In the genomic region with DNA sequence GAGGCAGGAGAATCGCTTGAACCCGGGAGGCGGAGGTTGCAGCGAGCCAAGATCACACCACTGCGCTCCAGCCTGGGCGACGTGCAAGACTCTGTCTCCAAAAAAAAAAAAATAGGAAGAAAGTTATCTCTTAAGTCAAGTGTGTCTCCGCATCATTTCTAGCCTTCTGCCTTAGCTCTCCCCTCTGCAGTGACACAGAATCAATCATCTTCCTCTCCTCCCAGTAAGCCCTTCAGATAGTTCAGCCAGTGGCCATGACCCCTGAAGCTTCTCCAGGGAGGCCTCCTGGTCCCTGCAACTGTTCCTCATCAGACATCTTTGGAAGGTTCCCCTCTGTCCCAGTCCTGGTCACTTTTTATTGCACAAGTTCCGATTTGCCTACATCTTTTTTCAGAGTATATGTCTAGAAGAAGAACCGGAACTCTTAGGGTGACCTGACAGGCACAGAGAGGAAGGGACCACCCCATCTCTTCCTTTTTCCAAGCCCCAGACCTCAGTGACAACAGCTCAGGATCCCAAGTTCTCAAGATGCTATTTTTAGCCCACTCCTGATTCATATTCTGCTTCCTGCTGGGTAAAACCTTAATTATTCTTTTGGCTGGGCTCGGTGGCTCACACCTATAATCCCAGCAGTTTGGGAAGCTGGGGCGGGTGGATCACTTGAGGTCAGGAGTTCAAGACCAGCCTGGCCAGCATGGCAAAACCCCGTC, we compare ENCODE assay signal across 15 cellular contexts. TPM values are rescaled to one million over a fixed set of nuclear protein-coding genes. Genes with fewer than 3 reads are reported as not detected.
DNase-seq lines count a peak whose midpoint lies in the region; ATAC-seq and TF ChIP-seq lines count a peak whose summit lies in the region.
"Had no signal": no experiment of that assay in that cellular context is flagged by ENCODE, and none has a peak within 500 bp of the region (broad histone marks: within the 10 kb centered on the region; RNA-seq: fewer than 3 reads in every experiment).

No MANE protein-coding gene starts in this region.

- H3K27ac ChIP-seq in RWPE1 (peak overlapping the region; percentile 4; the same call in 1 of the 2 replicates), neuronal stem cell (replicated peaks; ENCODE audit: low read length) (no peak overlapping the region)

- no peak overlapping the region for H3K4ac ChIP-seq in neuronal stem cell (ENCODE audit: low read length)

- H2BK15ac ChIP-seq in neuronal stem cell (ENCODE audit: low read length) = no peak overlapping the region

- H3K4me1 ChIP-seq in neuronal stem cell (ENCODE audit: control insufficient read depth in 2 of 2, insufficient read depth in 1 of 2, low read depth in 1 of 2, low read length in 2 of 2) = no peaks in the 10 kb centered on the region

- CTCF ChIA-PET in RWPE1 (lab: Yijun Ruan, JAX) = interaction anchor here (0.6 to 0.7 kb wide), 2 partner anchors 125 to 148 kb away, joined by 3 read pairs; no protein-coding TSS in a partner anchor

- H3K36me3 ChIP-seq in neuronal stem cell (replicated peaks in 1 of 2; ENCODE audit: control insufficient read depth in 2 of 2, insufficient read depth in 2 of 2, low read length in 2 of 2) = no peaks in the 10 kb centered on the region

- no peak overlapping the region for H3K14ac ChIP-seq in neuronal stem cell (ENCODE audit: low read length)

- H2AFZ ChIP-seq in neuronal stem cell (ENCODE audit: low read length) = peak overlapping the region; percentile 73

- no peak overlapping the region for H3K18ac ChIP-seq in neuronal stem cell (ENCODE audit: low read length)

- H3K27ac Mint-ChIP-seq in HFFc6 = peak overlapping the region; percentile 82
- H3K27ac Mint-ChIP-seq in T-helper 2 cell treated with Interferon-gamma antibody and Interleukin-4, amounts not matched to agents 5 μg/mL and 100 μg/mL, for 36 hours = no peak overlapping the region
- H3K27ac Mint-ChIP-seq: stimulated activated effector memory CD8-positive, alpha-beta T cell treated with anti-CD3 and anti-CD28 coated beads, Interleukin-12 subunit alpha, Interleukin-12 subunit beta, amount 100 ng/mL, for 72 hours had no signal

- H4K91ac ChIP-seq in neuronal stem cell (ENCODE audit: low read depth, low read length, poor library complexity) = no peak overlapping the region

- H3K27me3 ChIP-seq in neuronal stem cell (ENCODE audit: control insufficient read depth in 3 of 3, insufficient read depth in 3 of 3, low read depth in 1 of 3, low read length in 3 of 3) = no peaks in the 10 kb centered on the region

- no peak overlapping the region for H3K4me3 ChIP-seq in fibroblast of villous mesenchyme (ENCODE audit: low read depth, low read length)
- no peak overlapping the region for H3K4me3 ChIP-seq in neuronal stem cell (ENCODE audit: low read length in 2 of 2)

- no peaks in the 10 kb centered on the region for H3K9me3 Mint-ChIP-seq in HFFc6
- H3K9me3 Mint-ChIP-seq in T-helper 2 cell treated with Interferon-gamma antibody and Interleukin-4, amounts not matched to agents 5 μg/mL and 100 μg/mL, for 36 hours = no peaks in the 10 kb centered on the region
- H3K9me3 Mint-ChIP-seq: stimulated activated effector memory CD8-positive, alpha-beta T cell treated with anti-CD3 and anti-CD28 coated beads, Interleukin-12 subunit alpha, Interleukin-12 subunit beta, amount 100 ng/mL, for 72 hours had no signal

- WGBS in neuronal stem cell (ENCODE audit: extremely low coverage in 2 of 2, insufficient read length in 2 of 2, insufficient replicate concordance in 1 of 2), 2 donors = no CpG with 5 or more reads among the region's 13 CpGs

- H3K27me3 Mint-ChIP-seq in HFFc6 (ENCODE audit: insufficient read depth) = no peaks in the 10 kb centered on the region
- H3K27me3 Mint-ChIP-seq in T-helper 2 cell treated with Interferon-gamma antibody and Interleukin-4, amounts not matched to agents 5 μg/mL and 100 μg/mL, for 36 hours (ENCODE audit: low read depth) = no peaks in the 10 kb centered on the region

- no peak overlapping the region for H2BK120ac ChIP-seq in neuronal stem cell (ENCODE audit: low read depth, low read length)

- H3K9me3 ChIP-seq in neuronal stem cell (replicated peaks in 1 of 2; ENCODE audit: control insufficient read depth in 2 of 2, insufficient read depth in 1 of 2, low read depth in 1 of 2, low read length in 2 of 2) = no peaks in the 10 kb centered on the region
- H3K9me3 ChIP-seq: Caco-2 had no signal

- H2AK5ac ChIP-seq in neuronal stem cell (ENCODE audit: low read depth, low read length) = no peak overlapping the region

- no peak overlapping the region for H3K23ac ChIP-seq in neuronal stem cell (ENCODE audit: low read depth, low read length, poor library complexity)

- no peak for TF ChIP-seq CTCF in HFFc6 (IDR thresholded peaks at IDR 0.05)
- no peak for TF ChIP-seq CTCF in RWPE1 (conservative IDR thresholded peaks at IDR 0.05; ENCODE audit: low read depth)
- no peak for TF ChIP-seq CTCF in fibroblast of villous mesenchyme (IDR thresholded peaks at IDR 0.05; ENCODE audit: insufficient read depth, low read depth, low read length)

- H3K4me3 Mint-ChIP-seq in HFFc6 = no peak overlapping the region
- no peak overlapping the region for H3K4me3 Mint-ChIP-seq in T-helper 2 cell treated with Interferon-gamma antibody and Interleukin-4, amounts not matched to agents 5 μg/mL and 100 μg/mL, for 36 hours
- H3K4me3 Mint-ChIP-seq: stimulated activated effector memory CD8-positive, alpha-beta T cell treated with anti-CD3 and anti-CD28 coated beads, Interleukin-12 subunit alpha, Interleukin-12 subunit beta, amount 100 ng/mL, for 72 hours had no signal

- H3K4me1 Mint-ChIP-seq in HFFc6 (ENCODE audit: low read depth) = peaks cover 15% of the 10 kb centered on the region
- peaks cover 8% of the 10 kb centered on the region for H3K4me1 Mint-ChIP-seq in T-helper 2 cell treated with Interferon-gamma antibody and Interleukin-4, amounts not matched to agents 5 μg/mL and 100 μg/mL, for 36 hours (ENCODE audit: low read depth)

- no peak for ATAC-seq in GM18870 (IDR thresholded peaks at IDR 0.05; ENCODE audit: unreplicated experiment)
- ATAC-seq: stimulated activated effector memory CD8-positive, alpha-beta T cell treated with anti-CD3 and anti-CD28 coated beads, Interleukin-12 subunit alpha, Interleukin-12 subunit beta, amount 100 ng/mL, for 72 hours had no signal

- no peaks in the 10 kb centered on the region for H3K79me1 ChIP-seq in neuronal stem cell (ENCODE audit: low read depth, low read length)

- no peak overlapping the region for H3K9ac ChIP-seq in neuronal stem cell (ENCODE audit: low read depth, low read length, poor library complexity)

- no peak overlapping the region for H4K8ac ChIP-seq in neuronal stem cell (ENCODE audit: low read depth, low read length)

- H3K4me2 ChIP-seq in neuronal stem cell (ENCODE audit: insufficient read depth, low read length, poor library complexity, severe bottlenecking) = no peak overlapping the region

- DNase-seq in HFFc6 = peak; percentile 28
- no peak for DNase-seq in RWPE1 (ENCODE audit: low spot score)
- DNase-seq in fibroblast of villous mesenchyme (ENCODE audit: low read depth) = peak; percentile 18
- no peak for DNase-seq in neuronal stem cell (ENCODE audit: low spot score)
- DNase-seq in NCI-H526 treated with DMSO at 0.1 percent for 48 hours (lab: John Stamatoyannopoulos, UW) = no peak
- no peak for DNase-seq in T-helper 2 cell treated with Interferon-gamma antibody and Interleukin-4, amounts not matched to agents 5 μg/mL and 100 μg/mL, for 36 hours (ENCODE audit: low spot score)
- no peak for DNase-seq in central memory CD4-positive, alpha-beta T cell
- DNase-seq: Caco-2; MM.1S; NCI-H524; stimulated activated CD4-positive, alpha-beta T cell treated with anti-CD3 and anti-CD28 coated beads, Interleukin-15, amount 100 ng/mL, for 24 hours; T-helper 1 cell had no signal

- H3K36me3 Mint-ChIP-seq in HFFc6 (ENCODE audit: low read depth) = no peaks in the 10 kb centered on the region
- no peaks in the 10 kb centered on the region for H3K36me3 Mint-ChIP-seq in T-helper 2 cell treated with Interferon-gamma antibody and Interleukin-4, amounts not matched to agents 5 μg/mL and 100 μg/mL, for 36 hours (ENCODE audit: low read depth)
- H3K36me3 Mint-ChIP-seq: stimulated activated effector memory CD8-positive, alpha-beta T cell treated with anti-CD3 and anti-CD28 coated beads, Interleukin-12 subunit alpha, Interleukin-12 subunit beta, amount 100 ng/mL, for 72 hours had no signal

- H2BK5ac ChIP-seq in neuronal stem cell (ENCODE audit: low read length) = no peak overlapping the region

- POLR2A ChIA-PET in RWPE1 (lab: Yijun Ruan, JAX; ENCODE audit: low non-redundant PET) = no interaction called here

- no peak overlapping the region for H2BK12ac ChIP-seq in neuronal stem cell (ENCODE audit: low read length)

RNA-seq across cellular contexts. Expression of a gene that starts 6.6 kb away (rescaled TPM):
- total RNA-seq in HFFc6 (2021; fragmentation: NEBNext Ultra II Directional; extraction: Animal tissue kit (Norgen Biotek cat#: 25700)) = 10 to 100 TPM; 44.1 to 57.3 (median 47.3) TPM
- total RNA-seq in fibroblast of villous mesenchyme = 20.7 and 26.1 TPM in 2 replicates
- polyA plus RNA-seq in neuronal stem cell (2013, experiment 1 of 2) = 74.0 TPM
- 73.5 TPM for polyA plus RNA-seq in neuronal stem cell (2013, experiment 2 of 2)

RNA-seq across cellular contexts. Expression of a gene that starts 42.7 kb away (rescaled TPM):
- total RNA-seq in HFFc6 (2021; fragmentation: NEBNext Ultra II Directional; extraction: Animal tissue kit (Norgen Biotek cat#: 25700)) = 10 to 100 TPM; 48.2 to 69.3 (median 49.4) TPM
- total RNA-seq in fibroblast of villous mesenchyme = 77.0 and 90.7 TPM in 2 replicates
- polyA plus RNA-seq in neuronal stem cell (2013, experiment 1 of 2) = 61.0 TPM
- 62.9 TPM for polyA plus RNA-seq in neuronal stem cell (2013, experiment 2 of 2)

RNA-seq across cellular contexts. Expression of a gene that starts 58.6 kb away (rescaled TPM):
- not detected for total RNA-seq in HFFc6 (2021; fragmentation: NEBNext Ultra II Directional; extraction: Animal tissue kit (Norgen Biotek cat#: 25700))
- not detected in 2 replicates for total RNA-seq in fibroblast of villous mesenchyme
- not detected for polyA plus RNA-seq in neuronal stem cell (2013, experiment 1 of 2)
- polyA plus RNA-seq in neuronal stem cell (2013, experiment 2 of 2) = not detected
- total RNA-seq: activated CD8-positive, alpha-beta memory T cell treated with anti-CD3 and anti-CD28 coated beads for 36 hours; Caco-2 had no signal

Comparison
In these comparisons a context has a peak if more than half of its experiments do, and no peak if none do; other contexts are left out.
1. DNase-seq: peak in HFFc6 (single experiment) and fibroblast of villous mesenchyme (single experiment); none in RWPE1 (single experiment), neuronal stem cell (single experiment), NCI-H526 treated with DMSO at 0.1 percent for 48 hours (single experiment), T-helper 2 cell treated with Interferon-gamma antibody and Interleukin-4, amounts not matched to agents 5 μg/mL and 100 μg/mL, for 36 hours (single experiment) and central memory CD4-positive, alpha-beta T cell (single experiment).